11 cellular contexts compared by ENCODE assay signal in genomic region chr5:112329429-112330090, GRCh38.
A peak's percentile ranks its signal among the peaks of the same experiment; 100 is the strongest.
DNase-seq lines count a peak whose midpoint lies in the region; ATAC-seq and TF ChIP-seq lines count a peak whose summit lies in the region.
"Had no signal": no experiment of that assay in that cellular context is flagged by ENCODE, and none has a peak within 500 bp of the region (broad histone marks: within the 10 kb centered on the region; RNA-seq: fewer than 3 reads in every experiment).

No MANE protein-coding gene starts in this region.

- DNase-seq in GM10248 (ENCODE audit: extremely low spot score) (peak; percentile 29), COLO829 (ENCODE audit: low spot score) (no peak), cerebellar nuclear complex (lab: John Stamatoyannopoulos, UW) (no peak), SKM-1 treated with dmso at 0.1 percent for 144 hours (lab: John Stamatoyannopoulos, UW; ENCODE audit: unreplicated experiment) (no peak)
- no peak for DNase-seq in activated naive CD8-positive, alpha-beta T cell treated with anti-CD3 and anti-CD28 coated beads, Interleukin-2, amount 50 U/mL, for 24 hours
- DNase-seq: EL, NCI-H1105 had no signal

- H3K4me1 Mint-ChIP-seq in activated naive CD8-positive, alpha-beta T cell treated with anti-CD3 and anti-CD28 coated beads, Interleukin-2, amount 50 U/mL, for 24 hours: peaks cover 8% of the 10 kb centered on the region

- no peak for TF ChIP-seq CTCF in GM10248 (IDR thresholded peaks at IDR 0.05; ENCODE audit: control extremely low read depth, extremely low read depth, low read depth, missing control alignments)

- peak; percentile 91 for ATAC-seq in GM19463 (IDR thresholded peaks at IDR 0.05; ENCODE audit: unreplicated experiment)
- peak; percentile 86 for ATAC-seq in HG03135 (IDR thresholded peaks at IDR 0.05; ENCODE audit: unreplicated experiment)
- ATAC-seq in activated naive CD8-positive, alpha-beta T cell treated with anti-CD3 and anti-CD28 coated beads, Interleukin-2, amount 50 U/mL, for 24 hours: peak; percentile 59
- ATAC-seq in HG03025 (IDR thresholded peaks at IDR 0.05; ENCODE audit: low FRiP score, unreplicated experiment): no peak

- peaks cover 25% of the 10 kb centered on the region for H3K27me3 Mint-ChIP-seq in activated naive CD8-positive, alpha-beta T cell treated with anti-CD3 and anti-CD28 coated beads, Interleukin-2, amount 50 U/mL, for 24 hours

- POLR2A ChIA-PET in GM10248 (lab: Yijun Ruan, JAX): no interaction called here

- no peak overlapping the region for H3K4me3 Mint-ChIP-seq in activated naive CD8-positive, alpha-beta T cell treated with anti-CD3 and anti-CD28 coated beads, Interleukin-2, amount 50 U/mL, for 24 hours
- H3K4me3 Mint-ChIP-seq: neural crest cell had no signal

- no peaks in the 10 kb centered on the region for H3K9me3 Mint-ChIP-seq in activated naive CD8-positive, alpha-beta T cell treated with anti-CD3 and anti-CD28 coated beads, Interleukin-2, amount 50 U/mL, for 24 hours
- H3K9me3 Mint-ChIP-seq: neural crest cell had no signal

- CTCF ChIA-PET in GM10248 (lab: Yijun Ruan, JAX): interaction anchor here (0.8 kb wide), 1 partner anchor 9 kb away, joined by 3 read pairs; no protein-coding TSS in a partner anchor

- no peaks in the 10 kb centered on the region for H3K36me3 Mint-ChIP-seq in activated naive CD8-positive, alpha-beta T cell treated with anti-CD3 and anti-CD28 coated beads, Interleukin-2, amount 50 U/mL, for 24 hours (ENCODE audit: low read depth)

- no peak overlapping the region for H3K27ac Mint-ChIP-seq in activated naive CD8-positive, alpha-beta T cell treated with anti-CD3 and anti-CD28 coated beads, Interleukin-2, amount 50 U/mL, for 24 hours
